Comparison of ENCODE assay signal across 15 cellular contexts in genomic region chr7:146772581-146772980, GRCh38.
DNase-seq lines count a peak whose midpoint lies in the region; ATAC-seq lines count a peak whose summit lies in the region.
"Had no signal": no experiment of that assay in that cellular context is flagged by ENCODE, and none has a peak within 500 bp of the region (broad histone marks: within the 10 kb centered on the region; RNA-seq: fewer than 3 reads in every experiment).

No MANE protein-coding gene starts in this region.

- in situ Hi-C loops in SK-MEL-5 (cut with HindIII; ENCODE audit: low pct_unique_long_range_greater_than_20kb, low sequenced_read_pairs), result no loop called here

- peak; percentile 10 for DNase-seq in GM03348 (ENCODE audit: low spot score)
- DNase-seq in HuH-7.5 (ENCODE audit: low spot score), result peak; percentile 7
- peak; percentile 48 for DNase-seq in SK-MEL-5 (ENCODE audit: low read depth, low spot score)
- DNase-seq in iPS-NIHi11 (ENCODE audit: low spot score), result peak; percentile 62
- no peak for DNase-seq in HCEC 1CT
- no peak for DNase-seq in NK-92 (lab: John Stamatoyannopoulos, UW; ENCODE audit: unreplicated experiment)
- DNase-seq: activated CD4-positive, alpha-beta T cell treated with anti-CD3 and anti-CD28 coated beads for 1 hour; DMS79; effector CD4-positive, alpha-beta T cell; left ventricle myocardium superior; NCI-H2171; stimulated activated CD4-positive, alpha-beta T cell treated with anti-CD3 and anti-CD28 coated beads, Interleukin-12 subunit alpha, Interleukin-12 subunit beta, amount 100 ng/mL, for 4 hours had no signal

- no peak for ATAC-seq in GM21360 (IDR thresholded peaks at IDR 0.05; ENCODE audit: unreplicated experiment)
- ATAC-seq in HG02885 (IDR thresholded peaks at IDR 0.05; ENCODE audit: poor library complexity, unreplicated experiment), result no peak
- ATAC-seq: gastroesophageal sphincter, left ventricle myocardium superior had no signal

Comparison
In these comparisons a context has a peak if more than half of its experiments do, and no peak if none do; other contexts are left out.
1. DNase-seq: peak in GM03348 (single experiment), HuH-7.5 (single experiment), SK-MEL-5 (single experiment) and iPS-NIHi11 (single experiment); none in HCEC 1CT (single experiment) and NK-92 (single experiment).